In genomic region chr16:10031473-10031872, GRCh38 we compare ENCODE assay signal across 24 cellular contexts.
DNase-seq lines count a peak whose midpoint lies in the region; TF ChIP-seq lines count a peak whose summit lies in the region.
"Had no signal": no experiment of that assay in that cellular context is flagged by ENCODE, and none has a peak within 500 bp of the region (broad histone marks: within the 10 kb centered on the region; RNA-seq: fewer than 3 reads in every experiment).

No MANE protein-coding gene starts in this region.

- TF ChIP-seq CTCF in epithelial cell of proximal tubule (conservative IDR thresholded peaks at IDR 0.05; ENCODE audit: low read depth, low read length) (peak; percentile 4), retinal pigment epithelial cell (conservative IDR thresholded peaks at IDR 0.05; ENCODE audit: low read depth, low read length) (peak; percentile 46), PC-9 (conservative IDR thresholded peaks at IDR 0.05) (no peak)

- H3F3A ChIP-seq in PC-9 (ENCODE audit: insufficient read depth, low read depth), result no peaks in the 10 kb centered on the region

- BruUV-seq in PC-9 (replicated peaks; lab: Mats Ljungman, UMichigan), result no TSS peak

- no peaks in the 10 kb centered on the region for H3K4me1 ChIP-seq in PC-9 (replicated peaks; ENCODE audit: insufficient read depth)
- H3K4me1 ChIP-seq: prostate gland, SJSA1, transverse colon had no signal

- H3K79me2 ChIP-seq in PC-9 (ENCODE audit: low read depth), result no peaks in the 10 kb centered on the region

- DNase-seq in ELR (ENCODE audit: low read depth), result peak; percentile 12
- peak; percentile 13 for DNase-seq in MG63
- no peak for DNase-seq in epithelial cell of proximal tubule (ENCODE audit: low read depth)
- no peak for DNase-seq in retinal pigment epithelial cell (ENCODE audit: low read depth)
- DNase-seq in PC-9, result no peak
- DNase-seq in stimulated activated CD4-positive, alpha-beta T cell treated with anti-CD3 and anti-CD28 coated beads, Interleukin-4, amount 100 ng/mL, for 24 hours, result no peak
- no peak for DNase-seq in pons (ENCODE audit: low spot score)
- DNase-seq in activated naive CD4-positive, alpha-beta T cell treated with anti-CD3 and anti-CD28 coated beads, Interleukin-2, amount 10 ng/mL, durations not matched to agents 7 days and 5 days, result no peak
- DNase-seq: activated CD4-positive, alpha-beta memory T cell treated with anti-CD3 and anti-CD28 coated beads for 36 hours; activated gamma-delta T cell; dorsolateral prefrontal cortex; GM23248; KBM-7; MV-4-11; NCI-H1694 treated with DMSO at 0.1 percent for 48 hours; stimulated activated CD4-positive, alpha-beta T cell treated with anti-CD3 and anti-CD28 coated beads, Interleukin-2, amount 100 ng/mL, for 24 hours; stimulated activated naive CD4-positive, alpha-beta T cell treated with Interleukin-2 at 50 U/mL for 16 hours; transverse colon had no signal

- H3K27ac ChIP-seq in PC-9, result no peak overlapping the region
- H3K27ac ChIP-seq: epithelial cell of prostate, GM23248, prostate gland, SJSA1, skin epidermis, transverse colon had no signal

- CTCF ChIA-PET in PC-9 (lab: Charles Lee), result no interaction called here
- CTCF ChIA-PET in activated naive CD4-positive, alpha-beta T cell treated with anti-CD3 and anti-CD28 coated beads, Interleukin-2, amount 10 ng/mL, durations not matched to agents 7 days and 5 days (lab: Charles Lee), result no interaction called here

- H4K20me1 ChIP-seq in PC-9 (ENCODE audit: insufficient read depth), result no peaks in the 10 kb centered on the region

- H3K9me2 ChIP-seq in PC-9 (ENCODE audit: insufficient read depth), result no peaks in the 10 kb centered on the region

- H3K27me3 Mint-ChIP-seq in activated naive CD4-positive, alpha-beta T cell treated with anti-CD3 and anti-CD28 coated beads, Interleukin-2, amount 10 ng/mL, durations not matched to agents 7 days and 5 days, result no peaks in the 10 kb centered on the region
- H3K27me3 Mint-ChIP-seq: activated CD4-positive, alpha-beta memory T cell treated with anti-CD3 and anti-CD28 coated beads for 36 hours had no signal

- H3K4me1 Mint-ChIP-seq in activated naive CD4-positive, alpha-beta T cell treated with anti-CD3 and anti-CD28 coated beads, Interleukin-2, amount 10 ng/mL, durations not matched to agents 7 days and 5 days, result no peaks in the 10 kb centered on the region
- H3K4me1 Mint-ChIP-seq: mesothelial cell of epicardium had no signal

- no peak overlapping the region for H2AFZ ChIP-seq in PC-9
- H2AFZ ChIP-seq: GM23248 had no signal

- H3K27me3 ChIP-seq in MG63 (no peaks in the 10 kb centered on the region; the same call in none of the 2 replicates), PC-9 (ENCODE audit: insufficient read depth, low read depth) (peaks cover 40% of the 10 kb centered on the region)
- H3K27me3 ChIP-seq: dorsolateral prefrontal cortex, SJSA1, transverse colon had no signal

- H3K4me3 ChIP-seq in MG63 (no peak overlapping the region), epithelial cell of proximal tubule (ENCODE audit: low read depth, low read length) (no peak overlapping the region), retinal pigment epithelial cell (ENCODE audit: low read length) (no peak overlapping the region), PC-9 (no peak overlapping the region)
- H3K4me3 ChIP-seq: dorsolateral prefrontal cortex, GM23248, prostate gland, SJSA1, skin epidermis, transverse colon had no signal

- POLR2A ChIA-PET in PC-9 (lab: Charles Lee; ENCODE audit: unreplicated experiment), result no interaction called here

- H3K9me3 ChIP-seq in MG63 (no peaks in the 10 kb centered on the region), PC-9 (ENCODE audit: insufficient read depth, low read depth) (no peaks in the 10 kb centered on the region)
- H3K9me3 ChIP-seq: Caco-2, prostate gland, SJSA1, transverse colon had no signal

- H3K36me3 ChIP-seq in MG63 (no peaks in the 10 kb centered on the region), PC-9 (ENCODE audit: low read depth) (no peaks in the 10 kb centered on the region)
- H3K36me3 ChIP-seq: prostate gland, SJSA1, transverse colon had no signal

- H3K4me2 ChIP-seq in PC-9, result no peak overlapping the region

- H3K27ac Mint-ChIP-seq in activated naive CD4-positive, alpha-beta T cell treated with anti-CD3 and anti-CD28 coated beads, Interleukin-2, amount 10 ng/mL, durations not matched to agents 7 days and 5 days, result no peak overlapping the region
- H3K27ac Mint-ChIP-seq: activated CD4-positive, alpha-beta memory T cell treated with anti-CD3 and anti-CD28 coated beads for 36 hours; mesothelial cell of epicardium had no signal

- intact Hi-C loops in PC-9 (cut with micrococcal nuclease; ENCODE audit: unreplicated experiment), result no loop called here

- no peaks in the 10 kb centered on the region for H3K36me3 Mint-ChIP-seq in activated naive CD4-positive, alpha-beta T cell treated with anti-CD3 and anti-CD28 coated beads, Interleukin-2, amount 10 ng/mL, durations not matched to agents 7 days and 5 days
- H3K36me3 Mint-ChIP-seq: activated CD4-positive, alpha-beta memory T cell treated with anti-CD3 and anti-CD28 coated beads for 36 hours; mesothelial cell of epicardium had no signal

- no peak overlapping the region for H3K4me3 Mint-ChIP-seq in activated naive CD4-positive, alpha-beta T cell treated with anti-CD3 and anti-CD28 coated beads, Interleukin-2, amount 10 ng/mL, durations not matched to agents 7 days and 5 days
- H3K4me3 Mint-ChIP-seq: activated CD4-positive, alpha-beta memory T cell treated with anti-CD3 and anti-CD28 coated beads for 36 hours; mesothelial cell of epicardium had no signal

- no peaks in the 10 kb centered on the region for H3K9me3 Mint-ChIP-seq in activated naive CD4-positive, alpha-beta T cell treated with anti-CD3 and anti-CD28 coated beads, Interleukin-2, amount 10 ng/mL, durations not matched to agents 7 days and 5 days
- H3K9me3 Mint-ChIP-seq: activated CD4-positive, alpha-beta memory T cell treated with anti-CD3 and anti-CD28 coated beads for 36 hours; mesothelial cell of epicardium had no signal

Comparison
In these comparisons a context has a peak if more than half of its experiments do, and no peak if none do; other contexts are left out.
1. DNase-seq: peak in ELR (single experiment) and MG63 (single experiment); none in epithelial cell of proximal tubule (single experiment), retinal pigment epithelial cell (single experiment), PC-9 (0 of 2), stimulated activated CD4-positive, alpha-beta T cell treated with anti-CD3 and anti-CD28 coated beads, Interleukin-4, amount 100 ng/mL, for 24 hours (single experiment), pons (single experiment) and activated naive CD4-positive, alpha-beta T cell treated with anti-CD3 and anti-CD28 coated beads, Interleukin-2, amount 10 ng/mL, durations not matched to agents 7 days and 5 days (single experiment).